Comparison of ENCODE assay signal across 8 cellular contexts in genomic region chr16:22357635-22357971, GRCh38. TPM values are rescaled to one million over a fixed set of nuclear protein-coding genes. Genes with fewer than 3 reads are reported as not detected.
DNase-seq lines count a peak whose midpoint lies in the region; ATAC-seq and TF ChIP-seq lines count a peak whose summit lies in the region.
"Had no signal": no experiment of that assay in that cellular context is flagged by ENCODE, and none has a peak within 500 bp of the region (broad histone marks: within the 10 kb centered on the region; RNA-seq: fewer than 3 reads in every experiment).

No MANE protein-coding gene starts in this region.

- H3K27ac ChIP-seq in hepatocyte: no peak overlapping the region

- no peaks in the 10 kb centered on the region for H3K27me3 ChIP-seq in hepatocyte

- H4K20me1 ChIP-seq in hepatocyte (ENCODE audit: insufficient read depth, poor library complexity, severe bottlenecking): peaks cover 3% of the 10 kb centered on the region

- 75% methylated on average over 1 of the region's 1 CpG for WGBS in hepatocyte (ENCODE audit: low lambda C conversion rate, missing lambda C conversion rate)

- H3K9me2 ChIP-seq in hepatocyte (replicated peaks; ENCODE audit: insufficient read depth): no peaks in the 10 kb centered on the region

- peaks cover 41% of the 10 kb centered on the region for H3K36me3 Mint-ChIP-seq in activated T-helper 17 cell treated with anti-CD3 and anti-CD28 coated beads, Interleukin-2, amount 50 U/mL, for 72 hours (ENCODE audit: low read depth)
- H3K36me3 Mint-ChIP-seq in stimulated activated effector memory CD8-positive, alpha-beta T cell treated with anti-CD3 and anti-CD28 coated beads, Interleukin-12 subunit alpha, Interleukin-12 subunit beta, amount 100 ng/mL, for 72 hours: peaks cover 38% of the 10 kb centered on the region

- H3K4me3 ChIP-seq in hepatocyte: no peak overlapping the region

- no peak overlapping the region for H3K4me2 ChIP-seq in hepatocyte

- H3K4me1 ChIP-seq in hepatocyte (ENCODE audit: insufficient read depth): peaks cover 13% of the 10 kb centered on the region

- no peak for DNase-seq in stimulated activated effector memory CD8-positive, alpha-beta T cell treated with anti-CD3 and anti-CD28 coated beads, Interleukin-12 subunit alpha, Interleukin-12 subunit beta, amount 100 ng/mL, for 72 hours (ENCODE audit: low spot score in 2 of 2)
- DNase-seq in dedifferentiated amniotic fluid mesenchymal stem cell (ENCODE audit: extremely low spot score) (no peak), hepatocyte (ENCODE audit: low spot score) (no peak)
- DNase-seq: OCI-M1 had no signal

- H3K9me3 ChIP-seq in hepatocyte (ENCODE audit: low read depth): no peaks in the 10 kb centered on the region

- H2AFZ ChIP-seq in hepatocyte: no peak overlapping the region

- peaks cover 3% of the 10 kb centered on the region for H3K36me3 ChIP-seq in hepatocyte (replicated peaks; ENCODE audit: insufficient read depth, low read depth)

- TF ChIP-seq CTCF in hepatocyte (IDR thresholded peaks at IDR 0.05; ENCODE audit: poor library complexity): no peak

- H3K79me2 ChIP-seq in hepatocyte: peaks cover 61% of the 10 kb centered on the region

- peak overlapping the region; percentile 75 for H3K4me3 Mint-ChIP-seq in activated T-helper 17 cell treated with anti-CD3 and anti-CD28 coated beads, Interleukin-2, amount 50 U/mL, for 72 hours
- peak overlapping the region; percentile 43 for H3K4me3 Mint-ChIP-seq in stimulated activated effector memory CD8-positive, alpha-beta T cell treated with anti-CD3 and anti-CD28 coated beads, Interleukin-12 subunit alpha, Interleukin-12 subunit beta, amount 100 ng/mL, for 72 hours

- ATAC-seq in GM19025 (IDR thresholded peaks at IDR 0.05; ENCODE audit: low read depth, unreplicated experiment) (peak; percentile 59), HG02943 (IDR thresholded peaks at IDR 0.05; ENCODE audit: low read depth, unreplicated experiment) (peak; percentile 55), GM19463 (IDR thresholded peaks at IDR 0.05; ENCODE audit: unreplicated experiment) (no peak)
- peak; percentile 54 for ATAC-seq in activated T-helper 17 cell treated with anti-CD3 and anti-CD28 coated beads, Interleukin-2, amount 50 U/mL, for 72 hours (replicated peaks)
- peak; percentile 69 for ATAC-seq in stimulated activated effector memory CD8-positive, alpha-beta T cell treated with anti-CD3 and anti-CD28 coated beads, Interleukin-12 subunit alpha, Interleukin-12 subunit beta, amount 100 ng/mL, for 72 hours

- H3K27ac Mint-ChIP-seq in activated T-helper 17 cell treated with anti-CD3 and anti-CD28 coated beads, Interleukin-2, amount 50 U/mL, for 72 hours: peak overlapping the region; percentile 90
- peak overlapping the region; percentile 94 for H3K27ac Mint-ChIP-seq in stimulated activated effector memory CD8-positive, alpha-beta T cell treated with anti-CD3 and anti-CD28 coated beads, Interleukin-12 subunit alpha, Interleukin-12 subunit beta, amount 100 ng/mL, for 72 hours

- H3K4me1 Mint-ChIP-seq in activated T-helper 17 cell treated with anti-CD3 and anti-CD28 coated beads, Interleukin-2, amount 50 U/mL, for 72 hours: peaks cover 49% of the 10 kb centered on the region
- peaks cover 64% of the 10 kb centered on the region for H3K4me1 Mint-ChIP-seq in stimulated activated effector memory CD8-positive, alpha-beta T cell treated with anti-CD3 and anti-CD28 coated beads, Interleukin-12 subunit alpha, Interleukin-12 subunit beta, amount 100 ng/mL, for 72 hours

- no peaks in the 10 kb centered on the region for H3K9me3 Mint-ChIP-seq in activated T-helper 17 cell treated with anti-CD3 and anti-CD28 coated beads, Interleukin-2, amount 50 U/mL, for 72 hours
- H3K9me3 Mint-ChIP-seq in stimulated activated effector memory CD8-positive, alpha-beta T cell treated with anti-CD3 and anti-CD28 coated beads, Interleukin-12 subunit alpha, Interleukin-12 subunit beta, amount 100 ng/mL, for 72 hours: no peaks in the 10 kb centered on the region

- H3K27me3 Mint-ChIP-seq in activated T-helper 17 cell treated with anti-CD3 and anti-CD28 coated beads, Interleukin-2, amount 50 U/mL, for 72 hours: no peaks in the 10 kb centered on the region

RNA-seq across cellular contexts. Expression of gene CDR2, which starts 16.8 kb away (rescaled TPM):
- 10 to 100 TPM; 26.3 to 41.0 TPM for total RNA-seq in activated T-helper 17 cell treated with anti-CD3 and anti-CD28 coated beads, Interleukin-2, amount 50 U/mL, for 72 hours
- total RNA-seq in hepatocyte: 28.8 and 30.9 TPM in 2 replicates
- polyA plus RNA-seq in hepatocyte: 22.9 and 26.7 TPM in 2 replicates
